ENCODE assay signal across 9 cellular contexts in genomic region chr11:93236741-93237675, GRCh38. TPM values are rescaled to one million over a fixed set of nuclear protein-coding genes. Genes with fewer than 3 reads are reported as not detected.
DNase-seq lines count a peak whose midpoint lies in the region; ATAC-seq, FAIRE-seq and TF ChIP-seq lines count a peak whose summit lies in the region.
"Had no signal": no experiment of that assay in that cellular context is flagged by ENCODE, and none has a peak within 500 bp of the region (broad histone marks: within the 10 kb centered on the region; RNA-seq: fewer than 3 reads in every experiment).

No MANE protein-coding gene starts in this region.

- peak; percentile 38 for TF ChIP-seq CTCF in CD14-positive monocyte (IDR thresholded peaks at IDR 0.05)
- TF ChIP-seq CTCF in OCI-LY1 (IDR thresholded peaks at IDR 0.05; ENCODE audit: low read length) = peak; percentile 47
- TF ChIP-seq CTCF in endothelial cell of umbilical vein (IDR thresholded peaks at IDR 0.05; ENCODE audit: extremely low read depth in 1 of 2, insufficient read depth in 1 of 2, low read depth in 1 of 2, low read length in 2 of 2) = peak; percentile 30 to 51

- H3K4me1 Mint-ChIP-seq in CD14-positive monocyte = no peaks in the 10 kb centered on the region
- no peaks in the 10 kb centered on the region for H3K4me1 Mint-ChIP-seq in naive thymus-derived CD8-positive, alpha-beta T cell
- H3K4me1 Mint-ChIP-seq: naive B cell had no signal

- POLR2A ChIA-PET in endothelial cell of umbilical vein (lab: Charles Lee) = no interaction called here
- POLR2A ChIA-PET in naive thymus-derived CD8-positive, alpha-beta T cell (lab: Charles Lee) = interaction anchor here (0.5 kb wide), 1 partner anchor 602 kb away, joined by 3 read pairs; no protein-coding TSS in a partner anchor

- H3K27me3 Mint-ChIP-seq in CD14-positive monocyte (ENCODE audit: low read depth in 3 of 3) = peaks cover 4 to 11% (median 4%) of the 10 kb centered on the region in 3 donors
- H3K27me3 Mint-ChIP-seq in naive thymus-derived CD8-positive, alpha-beta T cell = peaks cover 17 to 50% (median 41%) of the 10 kb centered on the region in 5 donors

- ATAC-seq in GM18520 (IDR thresholded peaks at IDR 0.05; ENCODE audit: unreplicated experiment) (peak; percentile 40), HG03175 (IDR thresholded peaks at IDR 0.05; ENCODE audit: unreplicated experiment) (peak; percentile 59), HG03045 (IDR thresholded peaks at IDR 0.05; ENCODE audit: unreplicated experiment) (no peak)
- peak; percentile 37 to 46 for ATAC-seq in naive thymus-derived CD8-positive, alpha-beta T cell

- H3K27me3 ChIP-seq in OCI-LY1 (ENCODE audit: insufficient read depth, low read length) = no peaks in the 10 kb centered on the region
- H3K27me3 ChIP-seq in endothelial cell of umbilical vein (ENCODE audit: control insufficient read depth in 2 of 2, insufficient read depth in 2 of 2, low read length in 2 of 2) = peaks cover 4 to 7% of the 10 kb centered on the region in 2 experiments

- H3K36me3 ChIP-seq in OCI-LY1 (ENCODE audit: insufficient read depth, low read length) = no peaks in the 10 kb centered on the region
- no peaks in the 10 kb centered on the region for H3K36me3 ChIP-seq in endothelial cell of umbilical vein (ENCODE audit: control insufficient read depth in 2 of 2, extremely low read depth in 1 of 2, insufficient read depth in 2 of 2, low read length in 2 of 2)

- H3K4me2 ChIP-seq in OCI-LY1 (ENCODE audit: low read length) (no peak overlapping the region), endothelial cell of umbilical vein (ENCODE audit: insufficient read depth, low read length) (no peak overlapping the region)

- FAIRE-seq in endothelial cell of umbilical vein (lab: Jason Lieb, UNC) = peak; percentile 79

- CTCF ChIA-PET in endothelial cell of umbilical vein (lab: Charles Lee) = interaction anchor here (0.7 to 4.9 kb wide), 14 partner anchors 11 to 419 kb away, joined by 3 to 195 read pairs (median 4); partner anchors contain the start of gene SMCO4

- H3K36me3 Mint-ChIP-seq in CD14-positive monocyte = no peaks in the 10 kb centered on the region
- H3K36me3 Mint-ChIP-seq in naive thymus-derived CD8-positive, alpha-beta T cell = no peaks in the 10 kb centered on the region
- H3K36me3 Mint-ChIP-seq: naive B cell had no signal

- no peak for TF ChIP-seq POLR2A in endothelial cell of umbilical vein (IDR thresholded peaks at IDR 0.05; ENCODE audit: low read depth, low read length)

- no peaks in the 10 kb centered on the region for H3K9me2 ChIP-seq in OCI-LY1 (ENCODE audit: low read depth, low read length)

- H3K9ac ChIP-seq in OCI-LY1 (ENCODE audit: low read length) (no peak overlapping the region), endothelial cell of umbilical vein (replicated peaks; ENCODE audit: extremely low read depth, insufficient read depth, low read length) (no peak overlapping the region)

- H2AFZ ChIP-seq in OCI-LY1 (ENCODE audit: low read length) (no peak overlapping the region), endothelial cell of umbilical vein (ENCODE audit: low read depth, low read length) (no peak overlapping the region)

- H3K9me1 ChIP-seq in endothelial cell of umbilical vein (replicated peaks; ENCODE audit: control insufficient read depth, extremely low read depth, insufficient read depth, low read length) = no peaks in the 10 kb centered on the region

- dilution Hi-C loops in endothelial cell of umbilical vein (cut with MboI; ENCODE audit: extremely low pct_ligation_motif_present, low sequenced_read_pairs) = no loop called here

- no peaks in the 10 kb centered on the region for H3K4me1 ChIP-seq in OCI-LY1 (ENCODE audit: insufficient read depth, low read length, severe bottlenecking)
- no peaks in the 10 kb centered on the region for H3K4me1 ChIP-seq in endothelial cell of umbilical vein (ENCODE audit: control insufficient read depth, extremely low read depth, insufficient read depth, low read length)

- intact Hi-C loops in CD14-positive monocyte (cut with micrococcal nuclease) (loop anchor here (5.0 to 10.0 kb wide), 5 partner anchors 305 to 545 kb away; partner anchors contain the start of genes SMCO4 (in 2 of the 2) and MED17 (in 1 of the 2)), endothelial cell of umbilical vein (cut with micrococcal nuclease) (loop anchor here (1.0 to 10.0 kb wide), 2 partner anchors 295 to 548 kb away; partner anchors contain the start of gene MED17)

- H3K27ac ChIP-seq in OCI-LY1 (ENCODE audit: low read depth, low read length, poor library complexity, severe bottlenecking) (no peak overlapping the region), endothelial cell of umbilical vein (ENCODE audit: insufficient read depth, low read depth, low read length) (no peak overlapping the region)

- BruUV-seq in endothelial cell of umbilical vein (replicated peaks; lab: Mats Ljungman, UMichigan) = no TSS peak

- no peaks in the 10 kb centered on the region for H3K9me3 Mint-ChIP-seq in CD14-positive monocyte
- H3K9me3 Mint-ChIP-seq in naive thymus-derived CD8-positive, alpha-beta T cell = no peaks in the 10 kb centered on the region
- H3K9me3 Mint-ChIP-seq: naive B cell had no signal

- H3K79me2 ChIP-seq in OCI-LY1 (ENCODE audit: insufficient read depth, low read length) (no peaks in the 10 kb centered on the region), endothelial cell of umbilical vein (ENCODE audit: control insufficient read depth, insufficient read depth, low read length) (no peaks in the 10 kb centered on the region)

- H3K9me3 ChIP-seq in OCI-LY1 (ENCODE audit: low read length) (no peaks in the 10 kb centered on the region), endothelial cell of umbilical vein (replicated peaks; ENCODE audit: control insufficient read depth, insufficient read depth, low read length) (no peaks in the 10 kb centered on the region)

- no peaks in the 10 kb centered on the region for H3F3A ChIP-seq in OCI-LY1 (ENCODE audit: insufficient read depth, low read length)

- DNase-seq in CD14-positive monocyte (ENCODE audit: low spot score) (no peak), endothelial cell of umbilical vein (ENCODE audit: low read depth, low spot score) (peak; percentile 42), OCI-M2 (lab: John Stamatoyannopoulos, UW; ENCODE audit: unreplicated experiment) (no peak)
- peak in 2 of 10 donors; percentile 2 to 9 for DNase-seq in naive thymus-derived CD8-positive, alpha-beta T cell
- DNase-seq: naive B cell had no signal

- H4K20me1 ChIP-seq in OCI-LY1 (ENCODE audit: insufficient read depth, low read length) = no peaks in the 10 kb centered on the region
- H4K20me1 ChIP-seq in endothelial cell of umbilical vein (replicated peaks; ENCODE audit: control insufficient read depth, extremely low read depth, insufficient read depth, low read length) = no peaks in the 10 kb centered on the region

- H3K4me3 Mint-ChIP-seq in CD14-positive monocyte = no peak overlapping the region
- no peak overlapping the region for H3K4me3 Mint-ChIP-seq in naive thymus-derived CD8-positive, alpha-beta T cell
- H3K4me3 Mint-ChIP-seq: naive B cell had no signal

- H3K27ac Mint-ChIP-seq in CD14-positive monocyte = peak overlapping the region in 1 of 7 donors; percentile 27
- no peak overlapping the region for H3K27ac Mint-ChIP-seq in naive thymus-derived CD8-positive, alpha-beta T cell

- H3K4me3 ChIP-seq in OCI-LY1 (ENCODE audit: low read depth, low read length, poor library complexity, severe bottlenecking) (no peak overlapping the region), endothelial cell of umbilical vein (replicated peaks in 1 of 3; ENCODE audit: insufficient read depth in 1 of 3, low read depth in 1 of 3, low read length in 3 of 3) (no peak overlapping the region)

TF ChIP-seq in endothelial cell of umbilical vein, 7 proteins besides CTCF, POLR2A, EP300 and RAD21:
- TF ChIP-seq POLR2AphosphoS5 (IDR thresholded peaks at IDR 0.05; ENCODE audit: insufficient read depth, low read depth, low read length) = no peak
- no peak for TF ChIP-seq JUN (IDR thresholded peaks at IDR 0.05; ENCODE audit: borderline replicate concordance, insufficient read depth, insufficient read length, low read depth)
- no peak for TF ChIP-seq GATA2 (IDR thresholded peaks at IDR 0.05; ENCODE audit: insufficient read depth, insufficient read length, low read depth, low read length)
- no peak for TF ChIP-seq FOS (IDR thresholded peaks at IDR 0.05; ENCODE audit: borderline replicate concordance, insufficient read depth, low read length)
- no peak for TF ChIP-seq EZH2 (IDR thresholded peaks at IDR 0.05; ENCODE audit: borderline replicate concordance, low read depth, low read length, severe bottlenecking)
- TF ChIP-seq MYC (IDR thresholded peaks at IDR 0.05; ENCODE audit: low read depth, low read length) = no peak
- TF ChIP-seq MAX (IDR thresholded peaks at IDR 0.05; ENCODE audit: insufficient read depth, insufficient read length) = no peak
TF ChIP-seq in endothelial cell of umbilical vein: peak in this region for 0.

RNA-seq across cellular contexts. Expression of gene SLC36A4, which starts 39.2 kb away (rescaled TPM):
- polyA plus RNA-seq in CD14-positive monocyte (10 to 100 TPM; 62.0 to 65.2 TPM), endothelial cell of umbilical vein (3.9 and 8.5 TPM in 2 replicates)
- 16.8 and 21.7 TPM in 2 replicates for total RNA-seq in endothelial cell of umbilical vein
- polyA plus RNA-seq in endothelial cell of umbilical vein (2011; cell fraction: cytosol; rRNA removed) = 5.8 and 5.9 TPM in 2 replicates
- 7.8 and 9.0 TPM in 2 replicates for polyA plus RNA-seq in endothelial cell of umbilical vein (2011; cell fraction: nucleus; rRNA removed)
- polyA plus RNA-seq in endothelial cell of umbilical vein (2012) = 13.1 and 14.0 TPM in 2 replicates
- polyA minus RNA-seq in endothelial cell of umbilical vein = 10.3 and 16.6 TPM in 2 replicates
- 21.4 TPM for polyA minus RNA-seq in endothelial cell of umbilical vein (2011; cell fraction: cytosol; rRNA and poly(A)+ RNA removed)
- polyA minus RNA-seq in endothelial cell of umbilical vein (2011; cell fraction: nucleus; rRNA and poly(A)+ RNA removed) = 21.5 and 32.6 TPM in 2 replicates
- total RNA-seq in naive thymus-derived CD8-positive, alpha-beta T cell = 10 to 100 TPM; 20.2 to 23.8 TPM
- polyA plus RNA-seq in naive thymus-derived CD8-positive, alpha-beta T cell = 10 to 100 TPM; 25.6 to 27.8 (median 26.8) TPM
